Comparison of ENCODE assay signal across 26 cellular contexts in the genomic region with DNA sequence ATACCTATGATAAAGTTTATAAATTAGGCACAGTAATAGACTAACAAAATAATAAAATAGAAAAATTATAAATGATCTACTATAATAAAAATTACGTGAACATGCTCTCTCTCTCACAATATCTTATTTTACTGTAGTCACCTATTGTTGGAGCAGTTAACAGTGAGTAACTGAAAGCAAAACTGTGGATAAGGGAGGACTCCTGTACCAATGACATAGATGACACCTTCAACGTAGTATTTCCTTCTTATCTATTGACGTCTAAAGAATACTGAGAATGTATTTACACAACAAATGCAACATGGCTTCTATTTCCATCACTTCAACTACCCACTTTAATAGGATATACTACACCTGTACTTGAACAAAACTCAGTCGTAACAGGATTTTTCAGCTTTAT.
"Had no signal": no experiment of that assay in that cellular context is flagged by ENCODE, and none has a peak within 500 bp of the region (broad histone marks: within the 10 kb centered on the region; RNA-seq: fewer than 3 reads in every experiment).

No MANE protein-coding gene starts in this region.

- H3K4me1 Mint-ChIP-seq: activated naive CD8-positive, alpha-beta T cell treated with anti-CD3 and anti-CD28 coated beads, Interleukin-2, amount 10 ng/mL, durations not matched to agents 7 days and 5 days; naive B cell; neural progenitor cell; WTC11 had no signal

- ATAC-seq: esophagus mucosa, WTC11 had no signal

- H3K36me3 Mint-ChIP-seq: naive B cell had no signal

- H3K4me3 ChIP-seq: neural progenitor cell, right atrium auricular region, tibial nerve had no signal

- H3K27ac Mint-ChIP-seq: activated CD4-positive, alpha-beta memory T cell treated with anti-CD3 and anti-CD28 coated beads, Interleukin-2, amount 10 ng/mL, durations not matched to agents 7 days and 5 days; activated CD4-positive, alpha-beta T cell treated with anti-CD3 and anti-CD28 coated beads, Interleukin-2, amount 10 ng/mL, durations not matched to agents 7 days and 5 days; activated naive CD4-positive, alpha-beta T cell treated with anti-CD3 and anti-CD28 coated beads for 36 hours; activated naive CD8-positive, alpha-beta T cell treated with anti-CD3 and anti-CD28 coated beads, Interleukin-2, amount 10 ng/mL, durations not matched to agents 7 days and 5 days; endodermal cell; neural progenitor cell; WTC11 had no signal

- H3K9me3 ChIP-seq: right atrium auricular region, tibial nerve had no signal

- H3K27me3 ChIP-seq: brain microvascular endothelial cell, neural progenitor cell, right atrium auricular region, tibial nerve had no signal

- DNase-seq: activated CD4-positive, alpha-beta memory T cell treated with anti-CD3 and anti-CD28 coated beads, Interleukin-2, amount 10 ng/mL, durations not matched to agents 7 days and 5 days; activated CD4-positive, alpha-beta T cell treated with anti-CD3 and anti-CD28 coated beads for 1 hour; activated CD4-positive, alpha-beta T cell treated with anti-CD3 and anti-CD28 coated beads, Interleukin-2, amount 10 ng/mL, durations not matched to agents 7 days and 5 days; activated effector memory CD4-positive, alpha-beta T cell treated with anti-CD3 and anti-CD28 coated beads, Interleukin-2, amount 50 U/mL, for 16 hours; activated naive CD4-positive, alpha-beta T cell treated with anti-CD3 and anti-CD28 coated beads for 36 hours; activated naive CD8-positive, alpha-beta T cell treated with anti-CD3 and anti-CD28 coated beads, Interleukin-2, amount 10 ng/mL, durations not matched to agents 7 days and 5 days; amniotic stem cell; brain microvascular endothelial cell; endodermal cell; foreskin fibroblast; head of caudate nucleus; hippocampal formation; left cardiac atrium; mammary epithelial cell; naive B cell; occipital lobe; stimulated activated CD4-positive, alpha-beta T cell treated with anti-CD3 and anti-CD28 coated beads, Interleukin-15, amount 100 ng/mL, for 24 hours; stimulated activated CD4-positive, alpha-beta T cell treated with anti-CD3 and anti-CD28 coated beads, Interleukin-2, amount 100 ng/mL, for 24 hours; stimulated activated naive CD4-positive, alpha-beta T cell treated with Interleukin-2 at 50 U/mL for 16 hours; T-helper 9 cell had no signal

- H3K4me3 Mint-ChIP-seq: activated CD4-positive, alpha-beta memory T cell treated with anti-CD3 and anti-CD28 coated beads, Interleukin-2, amount 10 ng/mL, durations not matched to agents 7 days and 5 days; activated CD4-positive, alpha-beta T cell treated with anti-CD3 and anti-CD28 coated beads, Interleukin-2, amount 10 ng/mL, durations not matched to agents 7 days and 5 days; activated naive CD4-positive, alpha-beta T cell treated with anti-CD3 and anti-CD28 coated beads for 36 hours; activated naive CD8-positive, alpha-beta T cell treated with anti-CD3 and anti-CD28 coated beads, Interleukin-2, amount 10 ng/mL, durations not matched to agents 7 days and 5 days; endodermal cell; naive B cell; neural progenitor cell; WTC11 had no signal

- H3K4me1 ChIP-seq: neural progenitor cell, parathyroid adenoma had no signal

- H3K27me3 Mint-ChIP-seq: activated CD4-positive, alpha-beta memory T cell treated with anti-CD3 and anti-CD28 coated beads, Interleukin-2, amount 10 ng/mL, durations not matched to agents 7 days and 5 days; activated CD4-positive, alpha-beta T cell treated with anti-CD3 and anti-CD28 coated beads, Interleukin-2, amount 10 ng/mL, durations not matched to agents 7 days and 5 days; activated naive CD8-positive, alpha-beta T cell treated with anti-CD3 and anti-CD28 coated beads, Interleukin-2, amount 10 ng/mL, durations not matched to agents 7 days and 5 days had no signal

- H3K9me3 Mint-ChIP-seq: activated CD4-positive, alpha-beta memory T cell treated with anti-CD3 and anti-CD28 coated beads, Interleukin-2, amount 10 ng/mL, durations not matched to agents 7 days and 5 days; activated CD4-positive, alpha-beta T cell treated with anti-CD3 and anti-CD28 coated beads, Interleukin-2, amount 10 ng/mL, durations not matched to agents 7 days and 5 days; activated naive CD4-positive, alpha-beta T cell treated with anti-CD3 and anti-CD28 coated beads for 36 hours; activated naive CD8-positive, alpha-beta T cell treated with anti-CD3 and anti-CD28 coated beads, Interleukin-2, amount 10 ng/mL, durations not matched to agents 7 days and 5 days; endodermal cell; naive B cell; neural progenitor cell; WTC11 had no signal

- H3K27ac ChIP-seq: brain microvascular endothelial cell, neural progenitor cell, parathyroid adenoma, right atrium auricular region had no signal
